Comparison of ENCODE assay signal across 8 cellular contexts in genomic region chr20:52493177-52493711, GRCh38.
DNase-seq lines count a peak whose midpoint lies in the region; ATAC-seq and TF ChIP-seq lines count a peak whose summit lies in the region.

No MANE protein-coding gene starts in this region.

- no peaks in the 10 kb centered on the region for H3K9me2 ChIP-seq in hepatocyte (replicated peaks; ENCODE audit: insufficient read depth)

- H3K79me2 ChIP-seq in hepatocyte: no peaks in the 10 kb centered on the region

- no peaks in the 10 kb centered on the region for H4K20me1 ChIP-seq in hepatocyte (ENCODE audit: insufficient read depth, poor library complexity, severe bottlenecking)

- TF ChIP-seq CTCF in cardiac muscle cell (IDR thresholded peaks at IDR 0.05; ENCODE audit: low read depth, low read length) (no peak), hepatocyte (IDR thresholded peaks at IDR 0.05; ENCODE audit: poor library complexity) (no peak), upper lobe of right lung (IDR thresholded peaks at IDR 0.05) (no peak)

- intact Hi-C loops in cardiac septum (cut with DNase I) (no loop called here), upper lobe of right lung (cut with DNase I) (no loop called here)

- no peaks in the 10 kb centered on the region for H3K27me3 ChIP-seq in cardiac muscle cell
- H3K27me3 ChIP-seq in hepatocyte: no peaks in the 10 kb centered on the region
- H3K27me3 ChIP-seq in upper lobe of right lung: no peaks in the 10 kb centered on the region

- 39% methylated on average over 9 of the region's 9 CpGs for WGBS in hepatocyte (ENCODE audit: low lambda C conversion rate, missing lambda C conversion rate)

- H3K4me3 ChIP-seq in cardiac muscle cell: no peak overlapping the region
- no peak overlapping the region for H3K4me3 ChIP-seq in hepatocyte
- no peak overlapping the region for H3K4me3 ChIP-seq in upper lobe of right lung

- H3K9me3 ChIP-seq in cardiac muscle cell (ENCODE audit: low read depth) (no peaks in the 10 kb centered on the region), hepatocyte (ENCODE audit: low read depth) (no peaks in the 10 kb centered on the region), upper lobe of right lung (no peaks in the 10 kb centered on the region)

- H3K4me2 ChIP-seq in hepatocyte: peak overlapping the region; percentile 68

- DNase-seq in cardiac muscle cell (ENCODE audit: low read depth in 1 of 2, low spot score in 1 of 2) (peak; percentile 55 to 83), cardiac septum (ENCODE audit: low spot score) (no peak), activated T-cell treated with anti-CD3 and anti-CD28 coated beads for 24 hours (ENCODE audit: low read depth) (peak; percentile 11), hepatocyte (ENCODE audit: low spot score) (peak; percentile 19), upper lobe of right lung (no peak), NCI-H146 treated with DMSO at 0.1 percent for 48 hours (lab: John Stamatoyannopoulos, UW; ENCODE audit: unreplicated experiment) (no peak), AML-193 (lab: John Stamatoyannopoulos, UW) (no peak)

- H3K36me3 ChIP-seq in cardiac muscle cell: no peaks in the 10 kb centered on the region
- no peaks in the 10 kb centered on the region for H3K36me3 ChIP-seq in hepatocyte (replicated peaks; ENCODE audit: insufficient read depth, low read depth)
- no peaks in the 10 kb centered on the region for H3K36me3 ChIP-seq in upper lobe of right lung

- H3K4me1 ChIP-seq in cardiac muscle cell (ENCODE audit: low read depth) (peaks cover 18% of the 10 kb centered on the region), hepatocyte (ENCODE audit: insufficient read depth) (no peaks in the 10 kb centered on the region), upper lobe of right lung (no peaks in the 10 kb centered on the region)

- H3K27ac ChIP-seq in cardiac muscle cell (no peak overlapping the region), hepatocyte (no peak overlapping the region), upper lobe of right lung (no peak overlapping the region)

- peak overlapping the region; percentile 34 for H2AFZ ChIP-seq in hepatocyte

- ATAC-seq in upper lobe of right lung: peak; percentile 14
- no peak for ATAC-seq in HG03378 (IDR thresholded peaks at IDR 0.05; ENCODE audit: unreplicated experiment)

Comparison
In these comparisons a context has a peak if more than half of its experiments do, and no peak if none do; other contexts are left out.
1. DNase-seq: peak in cardiac muscle cell (2 of 2), activated T-cell treated with anti-CD3 and anti-CD28 coated beads for 24 hours (single experiment) and hepatocyte (single experiment); none in cardiac septum (single experiment), upper lobe of right lung (single experiment), NCI-H146 treated with DMSO at 0.1 percent for 48 hours (single experiment) and AML-193 (0 of 2).